7 cellular contexts compared by ENCODE assay signal in genomic region chr21:28884976-28885852, GRCh38.
DNase-seq lines count a peak whose midpoint lies in the region; ATAC-seq, FAIRE-seq and TF ChIP-seq lines count a peak whose summit lies in the region.

No MANE protein-coding gene starts in this region.

- peaks cover 13% of the 10 kb centered on the region for H3K36me3 Mint-ChIP-seq in T-helper 2 cell treated with Interferon-gamma antibody and Interleukin-4, amounts not matched to agents 5 μg/mL and 100 μg/mL, for 36 hours (ENCODE audit: low read depth)
- H3K36me3 Mint-ChIP-seq in astrocyte (ENCODE audit: low read depth, unreplicated experiment): no peaks in the 10 kb centered on the region

- TF ChIP-seq CTCF in astrocyte (IDR thresholded peaks at IDR 0.05; ENCODE audit: insufficient read depth, low read depth, low read length): no peak
- no peak for TF ChIP-seq CTCF in hepatocyte (IDR thresholded peaks at IDR 0.05; ENCODE audit: poor library complexity)

- peak; percentile 89 for TF ChIP-seq POLR2A in GM18505 (IDR thresholded peaks at IDR 0.05; ENCODE audit: borderline replicate concordance, extremely low read depth, insufficient read depth, insufficient read length)

- peak overlapping the region; percentile 99 for H3K27ac Mint-ChIP-seq in T-helper 2 cell treated with Interferon-gamma antibody and Interleukin-4, amounts not matched to agents 5 μg/mL and 100 μg/mL, for 36 hours
- H3K27ac Mint-ChIP-seq in astrocyte (ENCODE audit: unreplicated experiment): peak overlapping the region; percentile 96

- H3K4me3 ChIP-seq in astrocyte (ENCODE audit: insufficient read depth, low read depth, low read length): peak overlapping the region; percentile 78
- peak overlapping the region; percentile 35 for H3K4me3 ChIP-seq in hepatocyte

- H3K4me1 Mint-ChIP-seq in T-helper 2 cell treated with Interferon-gamma antibody and Interleukin-4, amounts not matched to agents 5 μg/mL and 100 μg/mL, for 36 hours (ENCODE audit: low read depth): peaks cover 21% of the 10 kb centered on the region
- peaks cover 6% of the 10 kb centered on the region for H3K4me1 Mint-ChIP-seq in astrocyte (ENCODE audit: low read depth, unreplicated experiment)

- H3K27me3 Mint-ChIP-seq in T-helper 2 cell treated with Interferon-gamma antibody and Interleukin-4, amounts not matched to agents 5 μg/mL and 100 μg/mL, for 36 hours (ENCODE audit: low read depth): peaks cover 15% of the 10 kb centered on the region
- no peaks in the 10 kb centered on the region for H3K27me3 Mint-ChIP-seq in astrocyte (ENCODE audit: low read depth, unreplicated experiment)

- no peaks in the 10 kb centered on the region for H3K79me2 ChIP-seq in astrocyte (ENCODE audit: insufficient read depth, low read length)
- H3K79me2 ChIP-seq in hepatocyte: no peaks in the 10 kb centered on the region

- H3K27ac ChIP-seq in astrocyte (ENCODE audit: low read depth, low read length) (peak overlapping the region; percentile 90), hepatocyte (peak overlapping the region; percentile 93)

- peak overlapping the region; percentile 84 for H3K9ac ChIP-seq in astrocyte (ENCODE audit: low read length)

- peak overlapping the region; percentile 96 for H3K4me3 Mint-ChIP-seq in T-helper 2 cell treated with Interferon-gamma antibody and Interleukin-4, amounts not matched to agents 5 μg/mL and 100 μg/mL, for 36 hours
- peak overlapping the region; percentile 97 for H3K4me3 Mint-ChIP-seq in astrocyte (ENCODE audit: unreplicated experiment)

- no peaks in the 10 kb centered on the region for H3K9me3 Mint-ChIP-seq in T-helper 2 cell treated with Interferon-gamma antibody and Interleukin-4, amounts not matched to agents 5 μg/mL and 100 μg/mL, for 36 hours
- H3K9me3 Mint-ChIP-seq in astrocyte (ENCODE audit: unreplicated experiment): no peaks in the 10 kb centered on the region

- H3K9me2 ChIP-seq in hepatocyte (replicated peaks; ENCODE audit: insufficient read depth): no peaks in the 10 kb centered on the region

- H4K20me1 ChIP-seq in astrocyte (ENCODE audit: insufficient read depth, low read length) (no peaks in the 10 kb centered on the region), hepatocyte (ENCODE audit: insufficient read depth, poor library complexity, severe bottlenecking) (no peaks in the 10 kb centered on the region)

- no peaks in the 10 kb centered on the region for H3K9me3 ChIP-seq in astrocyte (ENCODE audit: insufficient read depth, low read depth, low read length)
- no peaks in the 10 kb centered on the region for H3K9me3 ChIP-seq in hepatocyte (ENCODE audit: low read depth)

- H3K36me3 ChIP-seq in astrocyte (ENCODE audit: insufficient read depth, low read length) (peaks cover 4% of the 10 kb centered on the region), hepatocyte (replicated peaks; ENCODE audit: insufficient read depth, low read depth) (no peaks in the 10 kb centered on the region)

- DNase-seq in NCI-H187 treated with DMSO at 0.1 percent for 48 hours (lab: John Stamatoyannopoulos, UW) (peak; percentile 33), astrocyte (ENCODE audit: low read depth) (peak; percentile 89), hepatocyte (ENCODE audit: low spot score) (peak; percentile 93), renal cortical epithelial cell (ENCODE audit: low read depth) (peak; percentile 76)
- peak; percentile 93 for DNase-seq in T-helper 2 cell treated with Interferon-gamma antibody and Interleukin-4, amounts not matched to agents 5 μg/mL and 100 μg/mL, for 36 hours (ENCODE audit: low spot score)

- H3K4me1 ChIP-seq in astrocyte (ENCODE audit: insufficient read depth, low read length) (no peaks in the 10 kb centered on the region), hepatocyte (ENCODE audit: insufficient read depth) (peaks cover 11% of the 10 kb centered on the region)

- H3K27me3 ChIP-seq in astrocyte (ENCODE audit: insufficient read depth, low read length) (no peaks in the 10 kb centered on the region), hepatocyte (no peaks in the 10 kb centered on the region)

- H3K4me2 ChIP-seq in astrocyte (ENCODE audit: low read length) (peak overlapping the region; percentile 81), hepatocyte (peak overlapping the region; percentile 78)

- ATAC-seq in GM18505 (IDR thresholded peaks at IDR 0.05; ENCODE audit: unreplicated experiment) (peak; percentile 96), HG02970 (IDR thresholded peaks at IDR 0.05; ENCODE audit: low FRiP score, unreplicated experiment) (peak; percentile 99)

- no peak for FAIRE-seq in astrocyte (lab: Jason Lieb, UNC)

- 4% methylated on average over 47 of the region's 47 CpGs for WGBS in hepatocyte (ENCODE audit: low lambda C conversion rate, missing lambda C conversion rate)

- H2AFZ ChIP-seq in astrocyte (ENCODE audit: low read depth, low read length) (peak overlapping the region; percentile 90), hepatocyte (peak overlapping the region; percentile 70)

Comparison
In these comparisons a context has a peak if more than half of its experiments do, and no peak if none do; other contexts are left out.
1. Peak in every context shown above with its lines: DNase-seq, ATAC-seq, H3K4me3 ChIP-seq and H3K27ac ChIP-seq.
2. DNase-seq: peak in every context shown above with its lines; median percentile 93 in T-helper 2 cell treated with Interferon-gamma antibody and Interleukin-4, amounts not matched to agents 5 μg/mL and 100 μg/mL, for 36 hours; 93 in hepatocyte; 89 in astrocyte; 76 in renal cortical epithelial cell; 33 in NCI-H187 treated with DMSO at 0.1 percent for 48 hours.